17 cellular contexts compared by ENCODE assay signal in genomic region chr17:30541802-30542201, GRCh38.
DNase-seq lines count a peak whose midpoint lies in the region; ATAC-seq and TF ChIP-seq lines count a peak whose summit lies in the region.
"Had no signal": no experiment of that assay in that cellular context is flagged by ENCODE, and none has a peak within 500 bp of the region (broad histone marks: within the 10 kb centered on the region; RNA-seq: fewer than 3 reads in every experiment).

No MANE protein-coding gene starts in this region.

- no peaks in the 10 kb centered on the region for H3K4me1 Mint-ChIP-seq in endodermal cell

- no peak overlapping the region for H3K4me2 ChIP-seq in trophoblast cell (ENCODE audit: low read length)

- H3K4me1 ChIP-seq in endodermal cell (ENCODE audit: control insufficient read depth, insufficient read depth, low read length), result no peaks in the 10 kb centered on the region
- no peaks in the 10 kb centered on the region for H3K4me1 ChIP-seq in trophoblast cell (ENCODE audit: control insufficient read depth in 1 of 2, insufficient read depth in 2 of 2, low read length in 2 of 2)
- H3K4me1 ChIP-seq: Caco-2 had no signal

- H3K9ac ChIP-seq in endodermal cell (ENCODE audit: extremely low read depth, low read length, poor library complexity, severe bottlenecking), result no peak overlapping the region
- H3K9ac ChIP-seq in trophoblast cell (ENCODE audit: low read length), result no peak overlapping the region
- H3K9ac ChIP-seq: GM23248 had no signal

- no peak overlapping the region for H2BK120ac ChIP-seq in trophoblast cell (ENCODE audit: insufficient read depth, low read length, poor library complexity)

- DNase-seq in NCI-H146 (lab: John Stamatoyannopoulos, UW), result peak; percentile 37
- peak; percentile 4 for DNase-seq in NCI-H146 treated with DMSO at 0.1 percent for 48 hours (lab: John Stamatoyannopoulos, UW; ENCODE audit: unreplicated experiment)
- DNase-seq in endodermal cell, result peak; percentile 49
- DNase-seq in trophoblast cell, result no peak
- no peak for DNase-seq in epidermal melanocyte (ENCODE audit: insufficient read length, low spot score)
- DNase-seq: ACHN; AML-193; Caco-2; CD4-positive, alpha-beta T cell; GDM1; GM23248; HFFc6 had no signal

- no peaks in the 10 kb centered on the region for H3K9me3 ChIP-seq in endodermal cell (ENCODE audit: control insufficient read depth, low read length)
- H3K9me3 ChIP-seq in trophoblast cell (ENCODE audit: insufficient read depth, low read depth, low read length), result no peaks in the 10 kb centered on the region
- H3K9me3 ChIP-seq: Caco-2 had no signal

- H2AFZ ChIP-seq in trophoblast cell (ENCODE audit: insufficient read depth, low read length, poor library complexity), result no peak overlapping the region
- H2AFZ ChIP-seq: GM23248 had no signal

- H3K36me3 ChIP-seq in endodermal cell (ENCODE audit: control insufficient read depth, insufficient read depth, low read length) (no peaks in the 10 kb centered on the region), trophoblast cell (ENCODE audit: control insufficient read depth in 1 of 2, insufficient read depth in 2 of 2, low read length in 2 of 2) (no peaks in the 10 kb centered on the region)

- H3K4me3 ChIP-seq in endodermal cell (ENCODE audit: low read length), result no peak overlapping the region
- no peak overlapping the region for H3K4me3 ChIP-seq in trophoblast cell (ENCODE audit: low read depth, low read length)
- H3K4me3 ChIP-seq: GM23248 had no signal

- no peak overlapping the region for H2BK12ac ChIP-seq in trophoblast cell (ENCODE audit: low read length)

- H3K79me2 ChIP-seq in trophoblast cell (ENCODE audit: control insufficient read depth, insufficient read depth, low read length, poor library complexity), result no peaks in the 10 kb centered on the region

- H3K18ac ChIP-seq in trophoblast cell (ENCODE audit: low read length), result no peak overlapping the region

- H3K27me3 Mint-ChIP-seq in endodermal cell (ENCODE audit: insufficient read depth), result no peaks in the 10 kb centered on the region
- H3K27me3 Mint-ChIP-seq: CD4-positive, alpha-beta T cell; IgD-negative memory B cell had no signal

- no peak overlapping the region for H4K8ac ChIP-seq in trophoblast cell (ENCODE audit: low read depth, low read length)

- ATAC-seq in HG02588 (IDR thresholded peaks at IDR 0.05; ENCODE audit: unreplicated experiment), result no peak
- ATAC-seq: HCT116, HepG2 had no signal

- no peak overlapping the region for H4K91ac ChIP-seq in trophoblast cell (ENCODE audit: low read depth, low read length)

- no peaks in the 10 kb centered on the region for H3K9me3 Mint-ChIP-seq in endodermal cell
- H3K9me3 Mint-ChIP-seq: CD4-positive, alpha-beta T cell; HFFc6 had no signal

- no peaks in the 10 kb centered on the region for H3K27me3 ChIP-seq in endodermal cell (ENCODE audit: control insufficient read depth, insufficient read depth, low read length, poor library complexity, severe bottlenecking)
- no peaks in the 10 kb centered on the region for H3K27me3 ChIP-seq in trophoblast cell (ENCODE audit: insufficient read depth, low read length)

- no peak overlapping the region for H3K14ac ChIP-seq in trophoblast cell (ENCODE audit: low read length)

- no peaks in the 10 kb centered on the region for H3K36me3 Mint-ChIP-seq in endodermal cell (ENCODE audit: low read depth)
- H3K36me3 Mint-ChIP-seq: IgD-negative memory B cell had no signal

- no peak overlapping the region for H3K27ac ChIP-seq in endodermal cell (ENCODE audit: low read depth, low read length)
- no peak overlapping the region for H3K27ac ChIP-seq in trophoblast cell (ENCODE audit: low read depth, low read length)
- H3K27ac ChIP-seq: C4-2B, GM23248 had no signal

- H2BK5ac ChIP-seq in trophoblast cell (ENCODE audit: low read depth, low read length, poor library complexity), result no peak overlapping the region

- H2AK5ac ChIP-seq in trophoblast cell (ENCODE audit: low read length), result no peak overlapping the region

- H3K27ac Mint-ChIP-seq in endodermal cell, result no peak overlapping the region
- H3K27ac Mint-ChIP-seq: CD4-positive, alpha-beta T cell; HFFc6; IgD-negative memory B cell had no signal

- no peak overlapping the region for H3K4me3 Mint-ChIP-seq in endodermal cell
- H3K4me3 Mint-ChIP-seq: CD4-positive, alpha-beta T cell; HFFc6; IgD-negative memory B cell had no signal

- H3K4ac ChIP-seq in trophoblast cell (ENCODE audit: low read depth, low read length), result no peak overlapping the region

- H3K23ac ChIP-seq in trophoblast cell (ENCODE audit: low read length), result peak overlapping the region; percentile 17

- no peak for TF ChIP-seq CTCF in endodermal cell (conservative IDR thresholded peaks at IDR 0.05)

- H3K79me1 ChIP-seq in trophoblast cell (ENCODE audit: low read length), result no peaks in the 10 kb centered on the region

- 87 to 91% methylated on average over 5 to 8 of the region's 8 CpGs for WGBS in endodermal cell (ENCODE audit: insufficient coverage in 1 of 2, insufficient read length in 1 of 2), 2 experiments
- no CpG with 5 or more reads among the region's 8 CpGs for WGBS in trophoblast cell (ENCODE audit: extremely low coverage, insufficient coverage, insufficient read length)

- no peak overlapping the region for H4K12ac ChIP-seq in trophoblast cell (ENCODE audit: low read depth, low read length)

Comparison
In these comparisons a context has a peak if more than half of its experiments do, and no peak if none do; other contexts are left out.
1. DNase-seq: peak in NCI-H146 (single experiment), NCI-H146 treated with DMSO at 0.1 percent for 48 hours (single experiment) and endodermal cell (single experiment); none in trophoblast cell (0 of 2) and epidermal melanocyte (single experiment).